In genomic region chr13:22569830-22570229, GRCh38 we compare ENCODE assay signal across 32 cellular contexts.
A peak's percentile ranks its signal among the peaks of the same experiment; 100 is the strongest.
DNase-seq lines count a peak whose midpoint lies in the region; ATAC-seq and TF ChIP-seq lines count a peak whose summit lies in the region.
"Had no signal": no experiment of that assay in that cellular context is flagged by ENCODE, and none has a peak within 500 bp of the region (broad histone marks: within the 10 kb centered on the region; RNA-seq: fewer than 3 reads in every experiment).

No MANE protein-coding gene starts in this region.

- H3K27me3 ChIP-seq in hepatocyte, result no peaks in the 10 kb centered on the region
- H3K27me3 ChIP-seq in mesendoderm (ENCODE audit: insufficient read depth, low read length, poor library complexity), result no peaks in the 10 kb centered on the region
- H3K27me3 ChIP-seq: right lobe of liver had no signal

- H2AFZ ChIP-seq in hepatocyte, result no peak overlapping the region
- H2AFZ ChIP-seq: parathyroid adenoma had no signal

- H3K79me2 ChIP-seq in hepatocyte (no peaks in the 10 kb centered on the region), mesendoderm (ENCODE audit: control insufficient read depth, insufficient read depth, low read length) (no peaks in the 10 kb centered on the region)
- H3K79me2 ChIP-seq: parathyroid adenoma had no signal

- no peak overlapping the region for H2BK15ac ChIP-seq in mesendoderm (replicated peaks; ENCODE audit: low read depth)

- H3K23ac ChIP-seq in mesendoderm (ENCODE audit: low read length), result no peak overlapping the region

- no peaks in the 10 kb centered on the region for H4K20me1 ChIP-seq in hepatocyte (ENCODE audit: insufficient read depth, poor library complexity, severe bottlenecking)

- no peak overlapping the region for H2BK120ac ChIP-seq in mesendoderm (ENCODE audit: low read depth, low read length)

- H2AK5ac ChIP-seq in mesendoderm (ENCODE audit: low read length), result no peak overlapping the region

- H2BK5ac ChIP-seq in mesendoderm (ENCODE audit: low read length), result no peak overlapping the region

- H3K27ac Mint-ChIP-seq in stimulated activated naive B cell treated with anti-CD40 and anti-IgM and Interleukin-4, amounts not matched to agents 10 μg/mL and 1 μg/mL and 100 μg/mL, for 72 hours, result no peak overlapping the region
- H3K27ac Mint-ChIP-seq: activated CD8-positive, alpha-beta memory T cell treated with anti-CD3 and anti-CD28 coated beads, Interleukin-2, amount 10 ng/mL, durations not matched to agents 7 days and 5 days; activated T-cell treated with anti-CD3 and anti-CD28 coated beads, Interleukin-2, amount 50 U/mL, for 72 hours; mesothelial cell of epicardium; nephron progenitor cell; stimulated activated effector memory CD8-positive, alpha-beta T cell treated with anti-CD3 and anti-CD28 coated beads, Interleukin-12 subunit alpha, Interleukin-12 subunit beta, amount 100 ng/mL, for 72 hours; WTC11 had no signal

- H3K9me3 Mint-ChIP-seq in stimulated activated naive B cell treated with anti-CD40 and anti-IgM and Interleukin-4, amounts not matched to agents 10 μg/mL and 1 μg/mL and 100 μg/mL, for 72 hours, result peaks cover 0 to 3% of the 10 kb centered on the region in 2 donors

- 88% methylated on average over 1 of the region's 1 CpG for WGBS in hepatocyte (ENCODE audit: low lambda C conversion rate, missing lambda C conversion rate)
- WGBS in mesendoderm (ENCODE audit: extremely low coverage, insufficient coverage, low lambda C conversion rate), result no CpG with 5 or more reads among the region's 1 CpG

- H3K36me3 ChIP-seq in hepatocyte (replicated peaks; ENCODE audit: insufficient read depth, low read depth) (no peaks in the 10 kb centered on the region), mesendoderm (ENCODE audit: control insufficient read depth, insufficient read depth, low read length) (no peaks in the 10 kb centered on the region)
- H3K36me3 ChIP-seq: right lobe of liver had no signal

- H3K18ac ChIP-seq in mesendoderm (ENCODE audit: low read length), result no peak overlapping the region

- H3K4ac ChIP-seq in mesendoderm (ENCODE audit: low read depth, low read length), result no peak overlapping the region

- H3K4me2 ChIP-seq in hepatocyte, result no peak overlapping the region
- H3K4me2 ChIP-seq in mesendoderm (ENCODE audit: low read length), result no peak overlapping the region

- no peak overlapping the region for H3K4me3 Mint-ChIP-seq in stimulated activated naive B cell treated with anti-CD40 and anti-IgM and Interleukin-4, amounts not matched to agents 10 μg/mL and 1 μg/mL and 100 μg/mL, for 72 hours
- H3K4me3 Mint-ChIP-seq: activated CD8-positive, alpha-beta memory T cell treated with anti-CD3 and anti-CD28 coated beads, Interleukin-2, amount 10 ng/mL, durations not matched to agents 7 days and 5 days; activated T-cell treated with anti-CD3 and anti-CD28 coated beads, Interleukin-2, amount 50 U/mL, for 72 hours; mesothelial cell of epicardium; nephron progenitor cell; stimulated activated effector memory CD8-positive, alpha-beta T cell treated with anti-CD3 and anti-CD28 coated beads, Interleukin-12 subunit alpha, Interleukin-12 subunit beta, amount 100 ng/mL, for 72 hours; WTC11 had no signal

- peak; percentile 3 for DNase-seq in OCI-M1 (lab: John Stamatoyannopoulos, UW)
- no peak for DNase-seq in hepatocyte (ENCODE audit: low spot score)
- no peak for DNase-seq in stimulated activated naive B cell treated with anti-CD40 and anti-IgM and Interleukin-4, amounts not matched to agents 10 μg/mL and 1 μg/mL and 100 μg/mL, for 72 hours
- no peak for DNase-seq in mesendoderm
- DNase-seq in NCI-H526 treated with DMSO at 0.1 percent for 48 hours (lab: John Stamatoyannopoulos, UW), result no peak
- DNase-seq: ACHN; activated CD4-positive, alpha-beta T cell treated with anti-CD3 and anti-CD28 coated beads, Interleukin-2, amount 50 U/mL, for 1 hour; activated CD8-positive, alpha-beta memory T cell treated with anti-CD3 and anti-CD28 coated beads, Interleukin-2, amount 10 ng/mL, durations not matched to agents 7 days and 5 days; activated naive CD4-positive, alpha-beta T cell treated with Interleukin-2 at 50 U/mL for 16 hours; activated T-cell treated with anti-CD3 and anti-CD28 coated beads, Interleukin-2, amount 50 U/mL, for 72 hours; DMS79 treated with DMSO at 0.1 percent for 48 hours; effector CD4-positive, alpha-beta T cell; glutamatergic neuron; Karpas-422; NCI-H2029; NCI-H345; nephron progenitor cell; PC-3; right lobe of liver; stimulated activated CD4-positive, alpha-beta T cell treated with anti-CD3 and anti-CD28 coated beads, Interleukin-4, amount 100 ng/mL, for 24 hours; substantia nigra; SW 1271; T1000 had no signal

- TF ChIP-seq CTCF in C4-2B (conservative IDR thresholded peaks at IDR 0.05) (peak; percentile 64), hepatocyte (IDR thresholded peaks at IDR 0.05; ENCODE audit: poor library complexity) (peak; percentile 36)

- H4K8ac ChIP-seq in mesendoderm (ENCODE audit: low read depth, low read length), result no peak overlapping the region

- H3K27ac ChIP-seq in C4-2B, result no peak overlapping the region
- no peak overlapping the region for H3K27ac ChIP-seq in hepatocyte
- no peak overlapping the region for H3K27ac ChIP-seq in mesendoderm (ENCODE audit: low read depth, low read length)
- H3K27ac ChIP-seq: epithelial cell of prostate, parathyroid adenoma, right lobe of liver had no signal

- peak; percentile 18; the same call in 1 of the 2 replicates for TF ChIP-seq RAD21 in Ishikawa (IDR thresholded peaks at IDR 0.05; ENCODE audit: low read depth)

- no peak for ATAC-seq in stimulated activated naive B cell treated with anti-CD40 and anti-IgM and Interleukin-4, amounts not matched to agents 10 μg/mL and 1 μg/mL and 100 μg/mL, for 72 hours (replicated peaks)
- ATAC-seq in HG03432 (IDR thresholded peaks at IDR 0.05; ENCODE audit: unreplicated experiment), result no peak
- ATAC-seq: activated CD8-positive, alpha-beta memory T cell treated with anti-CD3 and anti-CD28 coated beads, Interleukin-2, amount 10 ng/mL, durations not matched to agents 7 days and 5 days; activated T-cell treated with anti-CD3 and anti-CD28 coated beads, Interleukin-2, amount 50 U/mL, for 72 hours; PC-3; right lobe of liver; Right ventricle myocardium inferior; stimulated activated effector memory CD8-positive, alpha-beta T cell treated with anti-CD3 and anti-CD28 coated beads, Interleukin-12 subunit alpha, Interleukin-12 subunit beta, amount 100 ng/mL, for 72 hours; WTC11 had no signal

- no peak overlapping the region for H3K9ac ChIP-seq in mesendoderm (ENCODE audit: low read length)
- H3K9ac ChIP-seq: parathyroid adenoma had no signal

- no peak overlapping the region for H3K56ac ChIP-seq in mesendoderm (ENCODE audit: low read length)

- H3K27me3 Mint-ChIP-seq in stimulated activated naive B cell treated with anti-CD40 and anti-IgM and Interleukin-4, amounts not matched to agents 10 μg/mL and 1 μg/mL and 100 μg/mL, for 72 hours, result no peaks in the 10 kb centered on the region
- H3K27me3 Mint-ChIP-seq: activated CD8-positive, alpha-beta memory T cell treated with anti-CD3 and anti-CD28 coated beads, Interleukin-2, amount 10 ng/mL, durations not matched to agents 7 days and 5 days had no signal

- H3K9me2 ChIP-seq in hepatocyte (replicated peaks; ENCODE audit: insufficient read depth), result no peaks in the 10 kb centered on the region

- H3K4me1 Mint-ChIP-seq in stimulated activated naive B cell treated with anti-CD40 and anti-IgM and Interleukin-4, amounts not matched to agents 10 μg/mL and 1 μg/mL and 100 μg/mL, for 72 hours, result no peaks in the 10 kb centered on the region
- H3K4me1 Mint-ChIP-seq: activated CD8-positive, alpha-beta memory T cell treated with anti-CD3 and anti-CD28 coated beads, Interleukin-2, amount 10 ng/mL, durations not matched to agents 7 days and 5 days; nephron progenitor cell; stimulated activated effector memory CD8-positive, alpha-beta T cell treated with anti-CD3 and anti-CD28 coated beads, Interleukin-12 subunit alpha, Interleukin-12 subunit beta, amount 100 ng/mL, for 72 hours had no signal

- H4K5ac ChIP-seq in mesendoderm (ENCODE audit: low read length), result no peak overlapping the region

- no peaks in the 10 kb centered on the region for H3K79me1 ChIP-seq in mesendoderm (ENCODE audit: low read length)

- no peaks in the 10 kb centered on the region for H3K36me3 Mint-ChIP-seq in stimulated activated naive B cell treated with anti-CD40 and anti-IgM and Interleukin-4, amounts not matched to agents 10 μg/mL and 1 μg/mL and 100 μg/mL, for 72 hours
- H3K36me3 Mint-ChIP-seq: activated CD8-positive, alpha-beta memory T cell treated with anti-CD3 and anti-CD28 coated beads, Interleukin-2, amount 10 ng/mL, durations not matched to agents 7 days and 5 days; stimulated activated effector memory CD8-positive, alpha-beta T cell treated with anti-CD3 and anti-CD28 coated beads, Interleukin-12 subunit alpha, Interleukin-12 subunit beta, amount 100 ng/mL, for 72 hours had no signal

- H3K4me3 ChIP-seq in hepatocyte (no peak overlapping the region), mesendoderm (ENCODE audit: low read length) (no peak overlapping the region)
- H3K4me3 ChIP-seq: right lobe of liver had no signal

- no peaks in the 10 kb centered on the region for H3K9me3 ChIP-seq in hepatocyte (ENCODE audit: low read depth)

- H3K4me1 ChIP-seq in hepatocyte (ENCODE audit: insufficient read depth), result no peaks in the 10 kb centered on the region
- H3K4me1 ChIP-seq in mesendoderm (ENCODE audit: control insufficient read depth, low read depth, low read length), result no peaks in the 10 kb centered on the region
- H3K4me1 ChIP-seq: parathyroid adenoma, right lobe of liver had no signal

- TF ChIP-seq EP300 in Ishikawa (IDR thresholded peaks at IDR 0.05; ENCODE audit: borderline replicate concordance), result no peak

TF ChIP-seq in Ishikawa, 13 proteins besides CTCF, POLR2A, EP300 and RAD21 (continues in another document):
- no peak for TF ChIP-seq TCF12 (IDR thresholded peaks at IDR 0.05; ENCODE audit: low read depth)
- no peak for TF ChIP-seq FOXM1 (IDR thresholded peaks at IDR 0.05; ENCODE audit: borderline replicate concordance, low read depth)
- TF ChIP-seq, protein P1, sequence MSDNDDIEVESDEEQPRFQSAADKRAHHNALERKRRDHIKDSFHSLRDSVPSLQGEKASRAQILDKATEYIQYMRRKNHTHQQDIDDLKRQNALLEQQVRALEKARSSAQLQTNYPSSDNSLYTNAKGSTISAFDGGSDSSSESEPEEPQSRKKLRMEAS (IDR thresholded peaks at IDR 0.05), result no peak
